In genomic region chr15:21267231-21267630, GRCh38 we compare ENCODE assay signal across 19 cellular contexts.
"Had no signal": no experiment of that assay in that cellular context is flagged by ENCODE, and none has a peak within 500 bp of the region (broad histone marks: within the 10 kb centered on the region; RNA-seq: fewer than 3 reads in every experiment).

No MANE protein-coding gene starts in this region.

- H3K27ac ChIP-seq: epithelial cell of prostate, esophagus muscularis mucosa, hepatocyte, neutrophil, right atrium auricular region, sigmoid colon, testis, tibial nerve, upper lobe of right lung, vagina had no signal

- H3K36me3 ChIP-seq: esophagus muscularis mucosa, neutrophil, right atrium auricular region, sigmoid colon, tibial nerve, upper lobe of right lung, vagina had no signal

- H3K9me3 ChIP-seq: esophagus muscularis mucosa, neutrophil, right atrium auricular region, sigmoid colon, testis, tibial nerve, upper lobe of right lung, vagina had no signal

- H3K4me3 ChIP-seq: esophagus muscularis mucosa, hepatocyte, mucosa of descending colon, right atrium auricular region, sigmoid colon, testis, tibial nerve, upper lobe of right lung, vagina had no signal

- H3K27me3 ChIP-seq: hepatocyte, neutrophil, right atrium auricular region, sigmoid colon, testis, tibial nerve, upper lobe of right lung, vagina had no signal

- H3K4me1 ChIP-seq: esophagus muscularis mucosa, right atrium auricular region, sigmoid colon, testis, tibial nerve, upper lobe of right lung, vagina had no signal

- FAIRE-seq: colon, small intestine had no signal

- DNase-seq: effector memory CD8-positive, alpha-beta T cell; kidney glomerular epithelial cell; mucosa of descending colon; naive thymus-derived CD8-positive, alpha-beta T cell; sigmoid colon; small intestine; stimulated activated CD4-positive, alpha-beta T cell treated with anti-CD3 and anti-CD28 coated beads, Interleukin-2, amount 100 ng/mL, for 48 hours; stimulated activated naive CD8-positive, alpha-beta T cell treated with anti-CD3 and anti-CD28 coated beads, Interleukin-15, Interleukin-2, amounts not matched to agents 100 U/mL and 50 U/mL, for 24 hours; testis; upper lobe of right lung had no signal

- ATAC-seq: effector memory CD8-positive, alpha-beta T cell; left lobe of liver; mucosa of descending colon; naive thymus-derived CD8-positive, alpha-beta T cell; stimulated activated naive CD8-positive, alpha-beta T cell treated with anti-CD3 and anti-CD28 coated beads, Interleukin-15, Interleukin-2, amounts not matched to agents 100 U/mL and 50 U/mL, for 24 hours; upper lobe of right lung had no signal
